ENCODE assay signal across 8 cellular contexts in genomic region chr12:119988440-119988787, GRCh38. TPM values are rescaled to one million over a fixed set of nuclear protein-coding genes. Genes with fewer than 3 reads are reported as not detected.
DNase-seq lines count a peak whose midpoint lies in the region; ATAC-seq and TF ChIP-seq lines count a peak whose summit lies in the region.

No MANE protein-coding gene starts in this region.

- H3K4me1 Mint-ChIP-seq in T-cell = peaks cover 34 to 37% (median 36%) of the 10 kb centered on the region in 3 donors

- H3K27ac Mint-ChIP-seq in T-cell = peak overlapping the region; percentile 95 to 96

- no peaks in the 10 kb centered on the region for H3K9me3 ChIP-seq in parathyroid adenoma (ENCODE audit: control insufficient read depth, low read length)

- peak overlapping the region; percentile 72 for H3K27ac ChIP-seq in parathyroid adenoma

- no peaks in the 10 kb centered on the region for H3K27me3 ChIP-seq in parathyroid adenoma (ENCODE audit: control insufficient read depth, insufficient read depth, low read length)

- H3K36me3 Mint-ChIP-seq in T-cell = peaks cover 15% of the 10 kb centered on the region

- H2AFZ ChIP-seq in parathyroid adenoma = peak overlapping the region; percentile 92

- peak overlapping the region; percentile 58 for H3K4me3 ChIP-seq in fibroblast of the aortic adventitia (ENCODE audit: low read depth, low read length)
- H3K4me3 ChIP-seq in parathyroid adenoma (ENCODE audit: low read depth, low read length) = peak overlapping the region; percentile 53

- H3K4me1 ChIP-seq in parathyroid adenoma = peaks cover 7% of the 10 kb centered on the region

- H3K27me3 Mint-ChIP-seq in T-cell = no peaks in the 10 kb centered on the region

- CTCF ChIA-PET in T-cell (lab: Charles Lee) = interaction anchor here in 1 of 2 donors (1.0 to 3.1 kb wide), 4 partner anchors 19 to 99 kb away, joined by 5 to 22 read pairs (median 7); no protein-coding TSS in a partner anchor

- no peaks in the 10 kb centered on the region for H3K9me3 Mint-ChIP-seq in T-cell

- TF ChIP-seq CTCF in fibroblast of the aortic adventitia (IDR thresholded peaks at IDR 0.05; ENCODE audit: insufficient read depth, low read length) (no peak), parathyroid adenoma (IDR thresholded peaks at IDR 0.05) (peak; percentile 39)

- H3K9ac ChIP-seq in parathyroid adenoma = no peak overlapping the region

- ATAC-seq in HG02973 (IDR thresholded peaks at IDR 0.05; ENCODE audit: unreplicated experiment) (peak; percentile 1), T-cell (replicated peaks in 1 of 4) (peak in 3 of 4 experiments; percentile 8 to 14 (median 10)), HG03159 (IDR thresholded peaks at IDR 0.05; ENCODE audit: unreplicated experiment) (no peak)

- H3K4me2 ChIP-seq in parathyroid adenoma (ENCODE audit: low read length) = peak overlapping the region; percentile 69

- DNase-seq in EH (ENCODE audit: low read depth) (peak; percentile 52), T-cell (no peak), fibroblast of the aortic adventitia (ENCODE audit: low read depth) (peak; percentile 25), NCI-H69 (lab: John Stamatoyannopoulos, UW) (no peak), NCI-H1417 treated with DMSO at 0.1 percent for 48 hours (lab: John Stamatoyannopoulos, UW) (no peak)

- peak overlapping the region; percentile 79 to 84 (median 81) for H3K4me3 Mint-ChIP-seq in T-cell

- H3K79me2 ChIP-seq in parathyroid adenoma = no peaks in the 10 kb centered on the region

- POLR2A ChIA-PET in T-cell (lab: Charles Lee) = interaction anchor here (0.6 to 4.4 kb wide), 11 partner anchors 10 to 320 kb away, joined by 3 to 63 read pairs (median 6); partner anchors contain the start of gene RPLP0 (in 1 of the 2)

- H3K36me3 ChIP-seq in parathyroid adenoma (ENCODE audit: control insufficient read depth, insufficient read depth, low read length) = no peaks in the 10 kb centered on the region

RNA-seq across cellular contexts. Expression of gene BICDL1, which starts 0.6 kb away (rescaled TPM):
- 100 to 1,000 TPM; 134 to 176 (median 158) TPM for total RNA-seq in T-cell
- 1.8 TPM in 1 of 2 replicates, not detected in the other for total RNA-seq in fibroblast of the aortic adventitia (ENCODE audit: low replicate concordance)

Comparison
In these comparisons a context has a peak if more than half of its experiments do, and no peak if none do; other contexts are left out.
1. DNase-seq: peak in EH (single experiment) and fibroblast of the aortic adventitia (single experiment); none in T-cell (0 of 34), NCI-H69 (single experiment) and NCI-H1417 treated with DMSO at 0.1 percent for 48 hours (single experiment).
2. RNA of gene BICDL1, which starts 0.6 kb away (total RNA-seq): 134 to 176 TPM in T-cell; 1.8 TPM in fibroblast of the aortic adventitia; every median in the first group is over 10 times any median in the second.